10 cellular contexts compared by ENCODE assay signal in genomic region chr5:133399247-133399891, GRCh38.
"Had no signal": no experiment of that assay in that cellular context is flagged by ENCODE, and none has a peak within 500 bp of the region (broad histone marks: within the 10 kb centered on the region; RNA-seq: fewer than 3 reads in every experiment).

No MANE protein-coding gene starts in this region.

- H3K4me3 Mint-ChIP-seq: activated naive CD4-positive, alpha-beta T cell treated with anti-CD3 and anti-CD28 coated beads, Interleukin-2, amount 50 U/mL, for 24 hours; brain; stimulated activated effector memory CD8-positive, alpha-beta T cell treated with anti-CD3 and anti-CD28 coated beads, Interleukin-12 subunit alpha, Interleukin-12 subunit beta, amount 100 ng/mL, for 72 hours; T-helper 1 cell treated with Interleukin-12 subunit alpha and Interleukin-12 subunit beta and Interleukin-4 antibody, amounts not matched to agents 30 μg/mL and 1 μg/mL, for 36 hours had no signal

- H3K27ac ChIP-seq: foreskin keratinocyte, ovary, upper lobe of left lung had no signal

- DNase-seq: foreskin keratinocyte, ovary, SHP77, substantia nigra, upper lobe of left lung had no signal

- H3K36me3 ChIP-seq: ovary, upper lobe of left lung had no signal

- H3K27ac Mint-ChIP-seq: activated naive CD4-positive, alpha-beta T cell treated with anti-CD3 and anti-CD28 coated beads, Interleukin-2, amount 50 U/mL, for 24 hours; stimulated activated effector memory CD8-positive, alpha-beta T cell treated with anti-CD3 and anti-CD28 coated beads, Interleukin-12 subunit alpha, Interleukin-12 subunit beta, amount 100 ng/mL, for 72 hours; T-helper 1 cell treated with Interleukin-12 subunit alpha and Interleukin-12 subunit beta and Interleukin-4 antibody, amounts not matched to agents 30 μg/mL and 1 μg/mL, for 36 hours had no signal

- H3K9me3 Mint-ChIP-seq: activated naive CD4-positive, alpha-beta T cell treated with anti-CD3 and anti-CD28 coated beads, Interleukin-2, amount 50 U/mL, for 24 hours; stimulated activated effector memory CD8-positive, alpha-beta T cell treated with anti-CD3 and anti-CD28 coated beads, Interleukin-12 subunit alpha, Interleukin-12 subunit beta, amount 100 ng/mL, for 72 hours; T-helper 1 cell treated with Interleukin-12 subunit alpha and Interleukin-12 subunit beta and Interleukin-4 antibody, amounts not matched to agents 30 μg/mL and 1 μg/mL, for 36 hours had no signal

- H3K4me3 ChIP-seq: dorsolateral prefrontal cortex, ovary, upper lobe of left lung had no signal

- H3K4me1 ChIP-seq: foreskin keratinocyte had no signal

- H3K9me3 ChIP-seq: ovary, upper lobe of left lung had no signal

- H3K36me3 Mint-ChIP-seq: activated naive CD4-positive, alpha-beta T cell treated with anti-CD3 and anti-CD28 coated beads, Interleukin-2, amount 50 U/mL, for 24 hours; brain; stimulated activated effector memory CD8-positive, alpha-beta T cell treated with anti-CD3 and anti-CD28 coated beads, Interleukin-12 subunit alpha, Interleukin-12 subunit beta, amount 100 ng/mL, for 72 hours had no signal

- H3K27me3 Mint-ChIP-seq: activated naive CD4-positive, alpha-beta T cell treated with anti-CD3 and anti-CD28 coated beads, Interleukin-2, amount 50 U/mL, for 24 hours had no signal

- H3K27me3 ChIP-seq: dorsolateral prefrontal cortex, ovary, upper lobe of left lung had no signal
